16 cellular contexts compared by ENCODE assay signal in the genomic region with DNA sequence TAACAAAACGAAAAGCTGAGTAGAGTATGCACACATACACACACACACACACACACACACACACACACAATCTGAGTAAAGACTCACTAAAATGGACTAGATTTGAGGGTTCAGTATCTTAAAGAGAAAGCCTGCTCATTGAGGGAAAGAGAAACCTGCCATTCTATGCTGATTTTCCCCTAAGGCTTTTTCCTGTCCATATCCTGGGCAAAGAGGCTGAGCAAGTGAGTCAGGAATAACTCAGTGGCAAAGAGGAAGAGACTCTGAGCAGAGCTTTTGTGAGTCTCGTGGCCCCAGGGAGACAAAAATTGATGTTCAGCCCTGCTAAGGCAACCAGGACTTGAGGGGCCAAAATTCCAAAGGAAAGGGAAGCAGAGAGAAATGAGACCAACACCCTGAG. TPM values are rescaled to one million over a fixed set of nuclear protein-coding genes. Genes with fewer than 3 reads are reported as not detected.
DNase-seq lines count a peak whose midpoint lies in the region; ATAC-seq and TF ChIP-seq lines count a peak whose summit lies in the region.
"Had no signal": no experiment of that assay in that cellular context is flagged by ENCODE, and none has a peak within 500 bp of the region (broad histone marks: within the 10 kb centered on the region; RNA-seq: fewer than 3 reads in every experiment).

No MANE protein-coding gene starts in this region.

- H3K27me3 Mint-ChIP-seq in Calu3 (ENCODE audit: unreplicated experiment): no peaks in the 10 kb centered on the region
- H3K27me3 Mint-ChIP-seq in CD14-positive monocyte (ENCODE audit: low read depth in 3 of 3): peaks cover 0 to 4% (median 0%) of the 10 kb centered on the region in 3 donors

- BruUV-seq in Calu3 (replicated peaks; lab: Mats Ljungman, UMichigan) (no TSS peak), PC-3 (replicated peaks; lab: Mats Ljungman, UMichigan) (no TSS peak)

- DNase-seq in Calu3: no peak
- DNase-seq in PC-3: peak; percentile 81
- DNase-seq in cardiac fibroblast (ENCODE audit: low read depth in 2 of 2): peak; percentile 38 to 64
- peak; percentile 82 for DNase-seq in kidney tubule cell (ENCODE audit: low spot score)
- no peak for DNase-seq in cerebellar nuclear complex (lab: John Stamatoyannopoulos, UW)
- no peak for DNase-seq in GF-D8 (lab: John Stamatoyannopoulos, UW)
- no peak for DNase-seq in CD14-positive monocyte (ENCODE audit: low spot score)
- DNase-seq in GM10248 (ENCODE audit: extremely low spot score): no peak
- DNase-seq: colonic mucosa; naive B cell; NCI-H1105; NCI-H526; stimulated activated CD4-positive, alpha-beta T cell treated with anti-CD3 and anti-CD28 coated beads, Interleukin-4, amount 100 ng/mL, for 4 hours; stimulated activated naive CD8-positive, alpha-beta T cell treated with anti-CD3 and anti-CD28 coated beads, Interleukin-15, Interleukin-2, amounts not matched to agents 100 U/mL and 50 U/mL, for 24 hours had no signal

- H3K27me3 ChIP-seq in PC-3 (ENCODE audit: low read length): no peaks in the 10 kb centered on the region
- H3K27me3 ChIP-seq: colonic mucosa, right atrium auricular region had no signal

- TF ChIP-seq CTCF in Calu3 (IDR thresholded peaks at IDR 0.05; ENCODE audit: unreplicated experiment) (no peak), PC-3 (conservative IDR thresholded peaks at IDR 0.05; ENCODE audit: low read depth, low read length) (no peak), cardiac fibroblast (IDR thresholded peaks at IDR 0.05; ENCODE audit: low read depth, low read length) (no peak), CD14-positive monocyte (IDR thresholded peaks at IDR 0.05) (no peak), GM10248 (IDR thresholded peaks at IDR 0.05; ENCODE audit: control extremely low read depth, extremely low read depth, low read depth, missing control alignments) (no peak)

- H3K9ac ChIP-seq in PC-3 (ENCODE audit: low read length): no peak overlapping the region

- peaks cover 49% of the 10 kb centered on the region for H3K4me1 ChIP-seq in PC-3 (ENCODE audit: insufficient read depth, low read length)
- H3K4me1 ChIP-seq: colonic mucosa, right atrium auricular region had no signal

- no peaks in the 10 kb centered on the region for H3F3A ChIP-seq in PC-3 (ENCODE audit: low read length, unreplicated experiment)

- H3K4me3 ChIP-seq in PC-3 (ENCODE audit: low read length) (no peak overlapping the region), cardiac fibroblast (replicated peaks in 1 of 2; ENCODE audit: low read depth in 2 of 2, low read length in 2 of 2) (no peak overlapping the region)
- H3K4me3 ChIP-seq: colonic mucosa, right atrium auricular region had no signal

- H3K4me3 Mint-ChIP-seq in Calu3 (ENCODE audit: low read depth, unreplicated experiment) (no peak overlapping the region), CD14-positive monocyte (no peak overlapping the region)
- H3K4me3 Mint-ChIP-seq: naive B cell had no signal

- POLR2A ChIA-PET in PC-3 (lab: Charles Lee; ENCODE audit: unreplicated experiment) (interaction anchor here (0.6 kb wide), 1 partner anchor 85 kb away, joined by 3 read pairs; no protein-coding TSS in a partner anchor), GM10248 (lab: Yijun Ruan, JAX) (interaction anchor here (0.6 kb wide), 1 partner anchor 19 kb away, joined by 3 read pairs; no protein-coding TSS in a partner anchor)

- H3K9me3 ChIP-seq in PC-3 (ENCODE audit: low read length): no peaks in the 10 kb centered on the region
- H3K9me3 ChIP-seq: colonic mucosa, right atrium auricular region had no signal

- peak overlapping the region; percentile 53 for H3K4me2 ChIP-seq in PC-3 (ENCODE audit: low read length)

- no peaks in the 10 kb centered on the region for H3K36me3 Mint-ChIP-seq in Calu3 (ENCODE audit: insufficient read depth, unreplicated experiment)
- H3K36me3 Mint-ChIP-seq in CD14-positive monocyte: no peaks in the 10 kb centered on the region

- intact Hi-C loops in Calu3 (cut with micrococcal nuclease; ENCODE audit: unreplicated experiment): no loop called here
- intact Hi-C loops in PC-3 (cut with micrococcal nuclease): loop anchor here (5.0 kb wide), 1 partner anchor 51 kb away; no protein-coding TSS in a partner anchor
- intact Hi-C loops in CD14-positive monocyte (cut with micrococcal nuclease): no loop called here

- ATAC-seq in PC-3: peak; percentile 77
- ATAC-seq: activated naive CD4-positive, alpha-beta T cell treated with anti-CD3 and anti-CD28 coated beads, Interleukin-2, amount 50 U/mL, for 72 hours; stimulated activated naive CD8-positive, alpha-beta T cell treated with anti-CD3 and anti-CD28 coated beads, Interleukin-15, Interleukin-2, amounts not matched to agents 100 U/mL and 50 U/mL, for 24 hours had no signal

- peak overlapping the region; percentile 19 for H3K27ac Mint-ChIP-seq in Calu3 (ENCODE audit: unreplicated experiment)
- H3K27ac Mint-ChIP-seq in CD14-positive monocyte: no peak overlapping the region
- H3K27ac Mint-ChIP-seq: naive B cell had no signal

- H3K9me3 Mint-ChIP-seq in Calu3 (ENCODE audit: low read depth, unreplicated experiment) (peaks cover 7% of the 10 kb centered on the region), CD14-positive monocyte (peaks cover 3 to 10% (median 6%) of the 10 kb centered on the region in 7 donors)

- H3K4me1 Mint-ChIP-seq in Calu3 (ENCODE audit: low read depth, unreplicated experiment) (peaks cover 30% of the 10 kb centered on the region), CD14-positive monocyte (peaks cover 2% of the 10 kb centered on the region)
- H3K4me1 Mint-ChIP-seq: naive B cell had no signal

- H2AFZ ChIP-seq in PC-3 (ENCODE audit: low read length): peak overlapping the region; percentile 61

- no peaks in the 10 kb centered on the region for H3K9me2 ChIP-seq in PC-3 (replicated peaks; ENCODE audit: low read length)

- no peaks in the 10 kb centered on the region for H3K79me2 ChIP-seq in PC-3 (ENCODE audit: low read length)

- no peaks in the 10 kb centered on the region for H3K36me3 ChIP-seq in PC-3 (ENCODE audit: low read depth, low read length)
- H3K36me3 ChIP-seq: colonic mucosa, right atrium auricular region had no signal

- CTCF ChIA-PET in Calu3 (lab: Charles Lee): no interaction called here
- CTCF ChIA-PET in PC-3 (lab: Charles Lee): no interaction called here
- CTCF ChIA-PET in GM10248 (lab: Yijun Ruan, JAX): interaction anchor here (1.3 kb wide), 1 partner anchor 10 kb away, joined by 3 read pairs; no protein-coding TSS in a partner anchor

- H4K20me1 ChIP-seq in PC-3 (ENCODE audit: low read length): no peaks in the 10 kb centered on the region

- peak overlapping the region; percentile 71 for H3K27ac ChIP-seq in PC-3 (ENCODE audit: low read length)
- H3K27ac ChIP-seq: colonic mucosa, right atrium auricular region had no signal

RNA-seq across cellular contexts. Expression of gene RUNX1, which starts 37.3 kb away (rescaled TPM):
- total RNA-seq in Calu3 (2022) (61.1 and 95.4 TPM in 2 replicates), PC-3 (2014; rRNA removed) (55.2 and 77.8 TPM in 2 replicates)
- polyA plus RNA-seq in CD14-positive monocyte: 1 to 10 TPM; 6.2 to 8.7 TPM

Comparison
In these comparisons a context has a peak if more than half of its experiments do, and no peak if none do; other contexts are left out.
1. DNase-seq: peak in PC-3 (single experiment), cardiac fibroblast (2 of 2) and kidney tubule cell (single experiment); none in Calu3 (single experiment), cerebellar nuclear complex (0 of 2), GF-D8 (single experiment), CD14-positive monocyte (single experiment) and GM10248 (single experiment).